In genomic region chr10:110824660-110825059, GRCh38 we compare ENCODE assay signal across 24 cellular contexts. TPM values are rescaled to one million over a fixed set of nuclear protein-coding genes. Genes with fewer than 3 reads are reported as not detected.
DNase-seq lines count a peak whose midpoint lies in the region; ATAC-seq, FAIRE-seq and TF ChIP-seq lines count a peak whose summit lies in the region.
"Had no signal": no experiment of that assay in that cellular context is flagged by ENCODE, and none has a peak within 500 bp of the region (broad histone marks: within the 10 kb centered on the region; RNA-seq: fewer than 3 reads in every experiment).

No MANE protein-coding gene starts in this region.

- H3K27me3 Mint-ChIP-seq in stimulated activated memory B cell treated with anti-CD40 and anti-IgM and Interleukin-4, amounts not matched to agents 10 μg/mL and 1 μg/mL and 100 μg/mL, for 72 hours, result no peaks in the 10 kb centered on the region
- no peaks in the 10 kb centered on the region for H3K27me3 Mint-ChIP-seq in natural killer cell (ENCODE audit: low read depth in 2 of 2)
- H3K27me3 Mint-ChIP-seq: IgD-negative memory B cell had no signal

- peaks cover 45% of the 10 kb centered on the region for H3K4me1 Mint-ChIP-seq in stimulated activated memory B cell treated with anti-CD40 and anti-IgM and Interleukin-4, amounts not matched to agents 10 μg/mL and 1 μg/mL and 100 μg/mL, for 72 hours
- no peaks in the 10 kb centered on the region for H3K4me1 Mint-ChIP-seq in natural killer cell

- intact Hi-C loops in natural killer cell (cut with micrococcal nuclease), result no loop called here

- H4K5ac ChIP-seq in H1 (ENCODE audit: insufficient read length, low read depth, low read length), result no peak overlapping the region

- H3K36me3 ChIP-seq in H1 (ENCODE audit: control insufficient read depth in 2 of 4, insufficient read depth in 4 of 4, low read length in 3 of 4), result no peaks in the 10 kb centered on the region
- no peaks in the 10 kb centered on the region for H3K36me3 ChIP-seq in neural cell (ENCODE audit: insufficient read depth, low read length)

- H3K79me1 ChIP-seq in H1 (ENCODE audit: low read depth, low read length), result no peaks in the 10 kb centered on the region

- DNase-seq in H1 (ENCODE audit: low read depth in 1 of 2, low spot score in 2 of 2) (no peak), natural killer cell (no peak), NCI-H774 (lab: John Stamatoyannopoulos, UW) (no peak), GDM1 (lab: John Stamatoyannopoulos, UW) (no peak)
- DNase-seq in stimulated activated CD4-positive, alpha-beta T cell treated with anti-CD3 and anti-CD28 coated beads, Interleukin-4, amount 100 ng/mL, for 1 hour, result no peak
- DNase-seq: activated CD4-positive, alpha-beta T cell treated with anti-CD3 and anti-CD28 coated beads for 1 hour; activated naive CD4-positive, alpha-beta T cell treated with anti-CD3 and anti-CD28 coated beads, Interleukin-2, amount 50 U/mL, for 16 hours; activated T-cell treated with anti-CD3 and anti-CD28 coated beads, Interleukin-2, amount 50 U/mL, for 72 hours; DMS 273 treated with DMSO at 0.1 percent for 48 hours; GOT3; islet precursor cell; NCI-H1436 treated with DMSO at 0.1 percent for 48 hours; NCI-H526; stimulated activated CD4-positive, alpha-beta T cell treated with anti-CD3 and anti-CD28 coated beads, Interleukin-12 subunit alpha, Interleukin-12 subunit beta, amount 100 ng/mL, for 4 hours; stimulated activated CD8-positive, alpha-beta memory T cell treated with anti-CD3 and anti-CD28 coated beads, Interleukin-4, amount 100 ng/mL, for 48 hours; testis had no signal

- H2BK15ac ChIP-seq in H1 (ENCODE audit: low read length), result no peak overlapping the region

- H2AFZ ChIP-seq in H1 (ENCODE audit: low read length) (peak overlapping the region; percentile 83; the same call in 1 of the 2 replicates), neural cell (ENCODE audit: low read depth, low read length) (no peak overlapping the region)

- H3K9me3 ChIP-seq in H1 (ENCODE audit: insufficient read depth in 2 of 2, low read depth in 1 of 2, low read length in 1 of 2) (no peaks in the 10 kb centered on the region), neural cell (ENCODE audit: low read length) (no peaks in the 10 kb centered on the region)
- H3K9me3 ChIP-seq: testis had no signal

- no peaks in the 10 kb centered on the region for H3K27me3 ChIP-seq in H1 (replicated peaks in 1 of 4; ENCODE audit: control insufficient read depth in 3 of 4, extremely low read depth in 1 of 4, insufficient read depth in 3 of 4, low read length in 3 of 4)
- no peaks in the 10 kb centered on the region for H3K27me3 ChIP-seq in neural cell (ENCODE audit: insufficient read depth, low read depth, low read length)
- H3K27me3 ChIP-seq: testis had no signal

- no peak for FAIRE-seq in H1 (lab: Jason Lieb, UNC)
- FAIRE-seq: colon, G401.6, GM19239 had no signal

- no peak overlapping the region for H2BK12ac ChIP-seq in H1 (ENCODE audit: low read depth, low read length)

- no peak overlapping the region for H4K91ac ChIP-seq in H1 (replicated peaks; ENCODE audit: insufficient read length, low read length)

- CTCF ChIA-PET in H1 (lab: Charles Lee; ENCODE audit: partially characterized antibody), result interaction anchor here (1.8 kb wide), 1 partner anchor 21 kb away, joined by 5 read pairs; no protein-coding TSS in a partner anchor

- TF ChIP-seq CTCF in VCaP (conservative IDR thresholded peaks at IDR 0.05) (no peak), H1 (IDR thresholded peaks at IDR 0.05; ENCODE audit: control extremely low read depth in 1 of 3, insufficient read depth in 1 of 3, low read depth in 1 of 3, low read length in 3 of 3) (no peak), neural cell (IDR thresholded peaks at IDR 0.05; ENCODE audit: poor library complexity, severe bottlenecking) (no peak), natural killer cell (IDR thresholded peaks at IDR 0.05) (no peak)

- H4K8ac ChIP-seq in H1 (ENCODE audit: extremely low read depth, insufficient read depth, low read length), result no peak overlapping the region

- H3K4ac ChIP-seq in H1 (replicated peaks; ENCODE audit: insufficient read length, low read depth, low read length), result no peak overlapping the region

- no peak overlapping the region for H3K9ac ChIP-seq in H1 (replicated peaks in 1 of 4; ENCODE audit: extremely low read depth in 1 of 4, low read depth in 3 of 4, low read length in 3 of 4)
- peak overlapping the region; percentile 78 for H3K9ac ChIP-seq in neural cell (ENCODE audit: low read length)

- H2BK20ac ChIP-seq in H1 (ENCODE audit: low read length), result no peak overlapping the region

- POLR2A ChIA-PET in H1 (lab: Charles Lee; ENCODE audit: partially characterized antibody), result no interaction called here

- H3K18ac ChIP-seq in H1 (ENCODE audit: extremely low read depth, low read length), result no peak overlapping the region

- no peaks in the 10 kb centered on the region for H3K9me2 ChIP-seq in neural cell (ENCODE audit: insufficient read depth, low read length)

- H3K4me1 ChIP-seq in H1 (replicated peaks in 1 of 4; ENCODE audit: control insufficient read depth in 3 of 4, insufficient read depth in 4 of 4, low read length in 3 of 4), result peaks cover 4 to 16% (median 13%) of the 10 kb centered on the region in 4 experiments

- no peak overlapping the region for H3K14ac ChIP-seq in H1 (ENCODE audit: insufficient read length)

- peaks cover 11% of the 10 kb centered on the region for H3F3A ChIP-seq in neural cell (ENCODE audit: insufficient read depth, low read length, poor library complexity, severe bottlenecking)

- no peaks in the 10 kb centered on the region for H3K9me3 Mint-ChIP-seq in stimulated activated memory B cell treated with anti-CD40 and anti-IgM and Interleukin-4, amounts not matched to agents 10 μg/mL and 1 μg/mL and 100 μg/mL, for 72 hours
- no peaks in the 10 kb centered on the region for H3K9me3 Mint-ChIP-seq in natural killer cell
- H3K9me3 Mint-ChIP-seq: activated T-cell treated with anti-CD3 and anti-CD28 coated beads, Interleukin-2, amount 50 U/mL, for 72 hours; IgD-negative memory B cell had no signal

- peak overlapping the region; percentile 33 for H3K27ac Mint-ChIP-seq in stimulated activated memory B cell treated with anti-CD40 and anti-IgM and Interleukin-4, amounts not matched to agents 10 μg/mL and 1 μg/mL and 100 μg/mL, for 72 hours
- H3K27ac Mint-ChIP-seq in natural killer cell, result no peak overlapping the region
- H3K27ac Mint-ChIP-seq: activated T-cell treated with anti-CD3 and anti-CD28 coated beads, Interleukin-2, amount 50 U/mL, for 72 hours; IgD-negative memory B cell had no signal

- no peak overlapping the region for H2AK5ac ChIP-seq in H1 (ENCODE audit: low read depth, low read length)

- TF ChIP-seq RAD21 in H1 (IDR thresholded peaks at IDR 0.05 in 1 of 2, conservative IDR thresholded peaks at IDR 0.05 in 1 of 2; ENCODE audit: low read depth in 2 of 2, low read length in 2 of 2), result no peak
- TF ChIP-seq RAD21 in neural cell (conservative IDR thresholded peaks at IDR 0.05), result no peak

- H3K79me2 ChIP-seq in H1 (ENCODE audit: control insufficient read depth in 1 of 2, insufficient read depth in 2 of 2, low read length in 2 of 2) (no peaks in the 10 kb centered on the region), neural cell (replicated peaks; ENCODE audit: insufficient read depth, low read length) (no peaks in the 10 kb centered on the region)

- H3K23ac ChIP-seq in H1 (ENCODE audit: insufficient read length), result no peak overlapping the region

- H3K4me2 ChIP-seq in H1 (ENCODE audit: insufficient read depth in 1 of 2, low read depth in 2 of 2, low read length in 2 of 2), result no peak overlapping the region
- no peak overlapping the region for H3K4me2 ChIP-seq in neural cell (ENCODE audit: low read length)

- no peak for TF ChIP-seq POLR2A in H1 (IDR thresholded peaks at IDR 0.05; ENCODE audit: control extremely low read depth in 1 of 2, low read depth in 2 of 2, low read length in 2 of 2)

- no peak overlapping the region for H3K56ac ChIP-seq in H1 (replicated peaks; ENCODE audit: insufficient read length, low read depth, low read length)

- no peak overlapping the region for H2BK5ac ChIP-seq in H1 (ENCODE audit: low read depth, low read length)

- TF ChIP-seq EP300 in H1 (IDR thresholded peaks at IDR 0.05; ENCODE audit: borderline replicate concordance in 1 of 2, low read depth in 2 of 2, low read length in 2 of 2) (no peak), neural cell (conservative IDR thresholded peaks at IDR 0.05; ENCODE audit: poor library complexity, severe bottlenecking) (no peak)

- no peak overlapping the region for H3K4me3 Mint-ChIP-seq in stimulated activated memory B cell treated with anti-CD40 and anti-IgM and Interleukin-4, amounts not matched to agents 10 μg/mL and 1 μg/mL and 100 μg/mL, for 72 hours
- H3K4me3 Mint-ChIP-seq in natural killer cell, result no peak overlapping the region
- H3K4me3 Mint-ChIP-seq: activated T-cell treated with anti-CD3 and anti-CD28 coated beads, Interleukin-2, amount 50 U/mL, for 72 hours; IgD-negative memory B cell had no signal

- H4K20me1 ChIP-seq in H1 (replicated peaks in 1 of 2; ENCODE audit: control insufficient read depth in 1 of 2, insufficient read depth in 2 of 2, low read length in 2 of 2), result no peaks in the 10 kb centered on the region
- H4K20me1 ChIP-seq in neural cell (ENCODE audit: insufficient read depth), result no peaks in the 10 kb centered on the region

- no peak overlapping the region for H2BK120ac ChIP-seq in H1 (replicated peaks; ENCODE audit: low read depth, low read length)

- ATAC-seq in stimulated activated memory B cell treated with anti-CD40 and anti-IgM and Interleukin-4, amounts not matched to agents 10 μg/mL and 1 μg/mL and 100 μg/mL, for 72 hours, result no peak
- no peak for ATAC-seq in natural killer cell
- ATAC-seq: activated T-cell treated with anti-CD3 and anti-CD28 coated beads, Interleukin-2, amount 50 U/mL, for 72 hours had no signal

- H3K36me3 Mint-ChIP-seq in stimulated activated memory B cell treated with anti-CD40 and anti-IgM and Interleukin-4, amounts not matched to agents 10 μg/mL and 1 μg/mL and 100 μg/mL, for 72 hours, result no peaks in the 10 kb centered on the region
- H3K36me3 Mint-ChIP-seq in natural killer cell, result no peaks in the 10 kb centered on the region
- H3K36me3 Mint-ChIP-seq: IgD-negative memory B cell had no signal

- 89% methylated on average over 5 of the region's 5 CpGs; no CpG with 5 or more reads in 1 of the 2 experiments for WGBS in H1 (ENCODE audit: extremely low coverage in 1 of 2, insufficient coverage in 1 of 2, insufficient read length in 1 of 2, insufficient replicate concordance in 2 of 2, low coverage in 1 of 2, low lambda C conversion rate in 2 of 2, missing lambda C conversion rate in 1 of 2), 2 experiments

- no peaks in the 10 kb centered on the region; the same call in 1 of the 2 replicates for H3K23me2 ChIP-seq in H1 (ENCODE audit: low read depth, low read length)

- H3K4me3 ChIP-seq in H1 (ENCODE audit: extremely low read depth in 1 of 4, insufficient read depth in 2 of 4, low read depth in 3 of 4, low read length in 4 of 4) (no peak overlapping the region), neural cell (ENCODE audit: low read length) (no peak overlapping the region)
- H3K4me3 ChIP-seq: lung, testis had no signal

- peak overlapping the region; percentile 85 for H3K27ac ChIP-seq in VCaP
- no peak overlapping the region for H3K27ac ChIP-seq in H1 (ENCODE audit: low read depth, low read length)
- H3K27ac ChIP-seq in neural cell (ENCODE audit: low read length), result peak overlapping the region; percentile 100

RNA-seq across cellular contexts. Expression of gene PDCD4, which starts 47.1 kb away (rescaled TPM):
- total RNA-seq in H1 (2021; fragmentation: NEBNext Ultra II Directional; extraction: Animal tissue kit (Norgen Biotek cat#: 25700)), result 22.8 and 26.8 TPM in 2 replicates
- 3.2 and 3.3 TPM in 2 replicates for polyA plus RNA-seq in H1 (2011; rRNA removed)
- 13.7 TPM for polyA plus RNA-seq in H1 (2011; cell fraction: cytosol; rRNA removed)
- 2.2 TPM for polyA plus RNA-seq in H1 (2011; cell fraction: nucleus; rRNA removed)
- polyA plus RNA-seq in H1 (2012, experiment 1 of 2), result 16.4 to 27.5 TPM (median 23.0 TPM) in 4 replicates
- polyA plus RNA-seq in H1 (2012, experiment 2 of 2), result 1.1 TPM
- polyA plus RNA-seq in H1 (2013, experiment 1 of 2), result 9.0 TPM
- polyA plus RNA-seq in H1 (2013, experiment 2 of 2), result 8.4 TPM
- 4.7 and 5.2 TPM in 2 replicates for polyA minus RNA-seq in H1 (2011; rRNA and poly(A)+ RNA removed)
- 10.1 TPM for polyA minus RNA-seq in H1 (2011; cell fraction: cytosol; rRNA and poly(A)+ RNA removed)
- polyA minus RNA-seq in H1 (2011; cell fraction: nucleus; rRNA and poly(A)+ RNA removed), result 14.0 TPM
- 53.1 and 83.5 TPM in 2 replicates for polyA plus RNA-seq in neural cell
- 62.6 and 84.4 TPM in 2 replicates for polyA minus RNA-seq in neural cell
- 100 to 1,000 TPM; 199 to 241 (median 222) TPM for total RNA-seq in natural killer cell
